Comparison of ENCODE assay signal across 19 cellular contexts in genomic region chr9:2198956-2199635, GRCh38.
"Had no signal": no experiment of that assay in that cellular context is flagged by ENCODE, and none has a peak within 500 bp of the region (broad histone marks: within the 10 kb centered on the region; RNA-seq: fewer than 3 reads in every experiment).

No MANE protein-coding gene starts in this region.

- H3K4me3 Mint-ChIP-seq: activated naive CD8-positive, alpha-beta T cell; activated T-cell treated with anti-CD3 and anti-CD28 coated beads, Interleukin-2, amount 50 U/mL, for 4 hours; naive thymus-derived CD4-positive, alpha-beta T cell; neural crest cell; stimulated activated memory B cell treated with anti-CD40 and anti-IgM and Interleukin-4, amounts not matched to agents 10 μg/mL and 1 μg/mL and 100 μg/mL, for 72 hours; T-cell had no signal

- H3K27me3 Mint-ChIP-seq: activated naive CD8-positive, alpha-beta T cell; naive thymus-derived CD4-positive, alpha-beta T cell; stimulated activated memory B cell treated with anti-CD40 and anti-IgM and Interleukin-4, amounts not matched to agents 10 μg/mL and 1 μg/mL and 100 μg/mL, for 72 hours; T-cell had no signal

- H3K27ac Mint-ChIP-seq: activated naive CD8-positive, alpha-beta T cell; stimulated activated memory B cell treated with anti-CD40 and anti-IgM and Interleukin-4, amounts not matched to agents 10 μg/mL and 1 μg/mL and 100 μg/mL, for 72 hours; T-cell had no signal

- DNase-seq: activated CD4-positive, alpha-beta T cell treated with anti-CD3 and anti-CD28 coated beads for 1 hour; activated effector memory CD4-positive, alpha-beta T cell treated with anti-CD3 and anti-CD28 coated beads, Interleukin-2, amount 50 U/mL, for 16 hours; activated T-cell treated with anti-CD3 and anti-CD28 coated beads, Interleukin-2, amount 50 U/mL, for 4 hours; amniotic stem cell; cerebellar nuclear complex; foreskin keratinocyte; naive thymus-derived CD4-positive, alpha-beta T cell; occipital lobe; right lobe of liver; SK-N-SH; stimulated activated CD4-positive, alpha-beta T cell treated with anti-CD3 and anti-CD28 coated beads, Interleukin-1b, Interleukin-23, amount 100 ng/mL, for 48 hours; T-cell; testis; trophoblast cell; WERI-Rb-1 had no signal

- ATAC-seq: activated T-cell treated with anti-CD3 and anti-CD28 coated beads, Interleukin-2, amount 50 U/mL, for 4 hours; foreskin keratinocyte; left lobe of liver; naive thymus-derived CD4-positive, alpha-beta T cell; stimulated activated memory B cell treated with anti-CD40 and anti-IgM and Interleukin-4, amounts not matched to agents 10 μg/mL and 1 μg/mL and 100 μg/mL, for 72 hours; T-cell had no signal

- H3K4me1 Mint-ChIP-seq: stimulated activated memory B cell treated with anti-CD40 and anti-IgM and Interleukin-4, amounts not matched to agents 10 μg/mL and 1 μg/mL and 100 μg/mL, for 72 hours; T-cell had no signal
